In genomic region chr9:137275937-137276756, GRCh38 we compare ENCODE assay signal across 1 cellular context.
TF ChIP-seq lines count a peak whose summit lies in the region.

No MANE protein-coding gene starts in this region.

TF ChIP-seq in H1, 55 proteins besides CTCF, POLR2A, EP300 and RAD21:
- no peak for TF ChIP-seq SRF (IDR thresholded peaks at IDR 0.05; ENCODE audit: low read depth, low read length)
- TF ChIP-seq RFX5 (IDR thresholded peaks at IDR 0.05; ENCODE audit: borderline replicate concordance, low read depth, low read length): no peak
- no peak for TF ChIP-seq FOSL1 (IDR thresholded peaks at IDR 0.05; ENCODE audit: insufficient read depth, low read depth, low read length)
- TF ChIP-seq, protein P1, sequence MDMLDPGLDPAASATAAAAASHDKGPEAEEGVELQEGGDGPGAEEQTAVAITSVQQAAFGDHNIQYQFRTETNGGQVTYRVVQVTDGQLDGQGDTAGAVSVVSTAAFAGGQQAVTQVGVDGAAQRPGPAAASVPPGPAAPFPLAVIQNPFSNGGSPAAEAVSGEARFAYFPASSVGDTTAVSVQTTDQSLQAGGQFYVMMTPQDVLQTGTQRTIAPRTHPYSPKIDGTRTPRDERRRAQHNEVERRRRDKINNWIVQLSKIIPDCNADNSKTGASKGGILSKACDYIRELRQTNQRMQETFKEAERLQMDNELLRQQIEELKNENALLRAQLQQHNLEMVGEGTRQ (IDR thresholded peaks at IDR 0.05; ENCODE audit: low read length): no peak
- no peak for TF ChIP-seq CBX8 (IDR thresholded peaks at IDR 0.05; ENCODE audit: borderline replicate concordance, low read depth, low read length)
- no peak for TF ChIP-seq MAFK (IDR thresholded peaks at IDR 0.05; ENCODE audit: low read depth, low read length)
- TF ChIP-seq POLR2AphosphoS5 (IDR thresholded peaks at IDR 0.05; ENCODE audit: low read depth, low read length): 0 out of 2 replicates have a peak, but pooled peaks have one; percentile 13
